8 cellular contexts compared by ENCODE assay signal in genomic region chr1:118247593-118247992, GRCh38.
DNase-seq lines count a peak whose midpoint lies in the region; ATAC-seq, FAIRE-seq and TF ChIP-seq lines count a peak whose summit lies in the region.

No MANE protein-coding gene starts in this region.

- H3K4me3 Mint-ChIP-seq in astrocyte (ENCODE audit: unreplicated experiment), result no peak overlapping the region
- H3K4me3 Mint-ChIP-seq in nephron progenitor cell, result no peak overlapping the region

- no peaks in the 10 kb centered on the region for H3K79me2 ChIP-seq in astrocyte (ENCODE audit: insufficient read depth, low read length)

- TF ChIP-seq POLR2A in erythroblast (IDR thresholded peaks at IDR 0.05; ENCODE audit: low read length), result no peak

- H3K9me3 ChIP-seq in MG63, result no peaks in the 10 kb centered on the region
- no peaks in the 10 kb centered on the region for H3K9me3 ChIP-seq in astrocyte (ENCODE audit: insufficient read depth, low read depth, low read length)

- H3K4me1 Mint-ChIP-seq in astrocyte (ENCODE audit: low read depth, unreplicated experiment), result peaks cover 4% of the 10 kb centered on the region
- peaks cover 54% of the 10 kb centered on the region for H3K4me1 Mint-ChIP-seq in nephron progenitor cell

- H3K9me3 Mint-ChIP-seq in astrocyte (ENCODE audit: unreplicated experiment), result peaks cover 2% of the 10 kb centered on the region
- H3K9me3 Mint-ChIP-seq in nephron progenitor cell, result no peaks in the 10 kb centered on the region

- H3K36me3 Mint-ChIP-seq in astrocyte (ENCODE audit: low read depth, unreplicated experiment) (no peaks in the 10 kb centered on the region), nephron progenitor cell (ENCODE audit: low read depth) (no peaks in the 10 kb centered on the region)

- H3K27ac Mint-ChIP-seq in astrocyte (ENCODE audit: unreplicated experiment) (no peak overlapping the region), nephron progenitor cell (no peak overlapping the region)

- FAIRE-seq in astrocyte (lab: Jason Lieb, UNC), result peak; percentile 29

- H3K4me2 ChIP-seq in astrocyte (ENCODE audit: low read length), result no peak overlapping the region

- H3K27ac ChIP-seq in astrocyte (ENCODE audit: low read depth, low read length), result no peak overlapping the region

- H3K4me1 ChIP-seq in astrocyte (ENCODE audit: insufficient read depth, low read length), result no peaks in the 10 kb centered on the region

- ATAC-seq in GM21423 (IDR thresholded peaks at IDR 0.05; ENCODE audit: unreplicated experiment) (no peak), HG03175 (IDR thresholded peaks at IDR 0.05; ENCODE audit: unreplicated experiment) (no peak), HG03139 (IDR thresholded peaks at IDR 0.05; ENCODE audit: unreplicated experiment) (no peak)

- H3K27me3 ChIP-seq in MG63, result no peaks in the 10 kb centered on the region
- no peaks in the 10 kb centered on the region for H3K27me3 ChIP-seq in astrocyte (ENCODE audit: insufficient read depth, low read length)

- no peaks in the 10 kb centered on the region for H3K27me3 Mint-ChIP-seq in astrocyte (ENCODE audit: low read depth, unreplicated experiment)
- H3K27me3 Mint-ChIP-seq in nephron progenitor cell (ENCODE audit: low read depth, poor library complexity), result no peaks in the 10 kb centered on the region

- DNase-seq in GM12864 (ENCODE audit: low read depth) (no peak), MG63 (peak; percentile 12), astrocyte (ENCODE audit: low read depth) (peak; percentile 3), nephron progenitor cell (no peak), erythroblast (lab: John Stamatoyannopoulos, UW) (no peak)

- H2AFZ ChIP-seq in astrocyte (ENCODE audit: low read depth, low read length), result no peak overlapping the region

- peak; percentile 49 for TF ChIP-seq CTCF in GM12864 (IDR thresholded peaks at IDR 0.05; ENCODE audit: low read depth, low read length, missing control alignments)
- TF ChIP-seq CTCF in astrocyte (IDR thresholded peaks at IDR 0.05; ENCODE audit: insufficient read depth, low read depth, low read length), result no peak
- TF ChIP-seq CTCF in nephron progenitor cell (IDR thresholded peaks at IDR 0.05), result peak; percentile 12

- no peaks in the 10 kb centered on the region for H4K20me1 ChIP-seq in astrocyte (ENCODE audit: insufficient read depth, low read length)

- H3K4me3 ChIP-seq in GM12864 (ENCODE audit: low read depth, low read length), result no peak overlapping the region
- no peak overlapping the region for H3K4me3 ChIP-seq in MG63
- no peak overlapping the region for H3K4me3 ChIP-seq in astrocyte (ENCODE audit: insufficient read depth, low read depth, low read length)

- H3K9ac ChIP-seq in astrocyte (ENCODE audit: low read length), result no peak overlapping the region

- H3K36me3 ChIP-seq in MG63, result no peaks in the 10 kb centered on the region
- no peaks in the 10 kb centered on the region for H3K36me3 ChIP-seq in astrocyte (ENCODE audit: insufficient read depth, low read length)

Comparison
In these comparisons a context has a peak if more than half of its experiments do, and no peak if none do; other contexts are left out.
1. DNase-seq: peak in MG63 (single experiment) and astrocyte (single experiment); none in GM12864 (single experiment), nephron progenitor cell (single experiment) and erythroblast (0 of 2).